In the genomic region with DNA sequence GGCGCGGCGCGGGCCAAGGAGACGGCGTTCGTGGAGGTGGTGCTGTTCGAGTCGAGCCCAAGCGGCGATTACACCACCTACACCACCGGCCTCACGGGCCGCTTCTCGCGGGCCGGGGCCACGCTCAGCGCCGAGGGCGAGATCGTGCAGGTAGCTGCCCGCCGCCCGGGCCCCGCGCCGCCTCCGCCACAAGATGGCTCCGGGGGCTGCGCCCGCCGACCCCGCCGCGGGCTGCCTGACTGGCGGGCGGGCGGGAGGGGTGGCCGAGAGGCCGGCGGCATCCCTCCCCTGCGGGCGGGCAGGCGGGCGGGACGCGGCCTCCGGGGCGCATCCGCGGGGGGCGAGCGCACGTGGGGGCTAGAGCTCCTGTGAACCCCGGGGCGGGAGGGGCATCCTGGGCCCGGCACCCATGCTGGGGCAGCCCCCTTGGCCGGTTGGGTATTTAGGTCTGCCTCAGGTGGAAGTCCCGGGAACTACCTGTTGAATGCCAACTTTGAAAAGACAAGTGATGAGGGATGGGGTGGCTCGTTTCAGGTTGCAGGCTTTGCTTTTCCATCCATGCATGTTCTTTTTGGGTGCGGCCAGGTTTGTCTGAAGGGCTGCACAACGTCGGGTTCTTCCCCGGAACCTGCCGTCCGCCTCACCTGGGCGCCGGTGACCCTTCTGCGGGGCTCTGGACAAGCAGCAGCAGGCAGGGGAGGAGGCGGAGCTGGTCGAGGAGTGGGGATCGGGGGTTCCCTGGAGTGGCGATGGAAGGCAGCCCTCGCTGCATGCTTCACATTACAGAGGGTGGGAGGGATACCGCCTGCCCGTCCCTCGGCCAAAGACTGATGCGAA, we compare ENCODE assay signal across 7 cellular contexts. TPM values are rescaled to one million over a fixed set of nuclear protein-coding genes. Genes with fewer than 3 reads are reported as not detected.
A peak's percentile ranks its signal among the peaks of the same experiment; 100 is the strongest.
DNase-seq lines count a peak whose midpoint lies in the region; ATAC-seq, FAIRE-seq and TF ChIP-seq lines count a peak whose summit lies in the region.

No MANE protein-coding gene starts in this region.

- peak overlapping the region; percentile 80 for H3K4me2 ChIP-seq in neural cell (ENCODE audit: low read length)

- H3K9ac ChIP-seq in neural cell (ENCODE audit: low read length): peak overlapping the region; percentile 47

- H3K36me3 ChIP-seq in esophagus squamous epithelium: no peaks in the 10 kb centered on the region
- no peaks in the 10 kb centered on the region for H3K36me3 ChIP-seq in neural cell (ENCODE audit: insufficient read depth, low read length)

- TF ChIP-seq EP300 in neural cell (conservative IDR thresholded peaks at IDR 0.05; ENCODE audit: poor library complexity, severe bottlenecking): no peak

- H3K27ac ChIP-seq in esophagus squamous epithelium (peak overlapping the region; percentile 60 to 91 (median 85)), neural cell (ENCODE audit: low read length) (no peak overlapping the region)

- H4K20me1 ChIP-seq in neural cell (ENCODE audit: insufficient read depth): peaks cover 3% of the 10 kb centered on the region

- H3K9me2 ChIP-seq in neural cell (ENCODE audit: insufficient read depth, low read length): no peaks in the 10 kb centered on the region

- 15% methylated on average over 16 of the region's 79 CpGs; no CpG with 5 or more reads in 1 of the 2 donors for WGBS in esophagus squamous epithelium, 2 donors

- TF ChIP-seq CTCF in esophagus squamous epithelium (IDR thresholded peaks at IDR 0.05) (peak in 2 of 6 experiments; percentile 13 to 27), neural cell (IDR thresholded peaks at IDR 0.05; ENCODE audit: poor library complexity, severe bottlenecking) (no peak)

- no peak for TF ChIP-seq POLR2A in esophagus squamous epithelium (IDR thresholded peaks at IDR 0.05)

- H3K27me3 ChIP-seq in esophagus squamous epithelium: no peaks in the 10 kb centered on the region
- H3K27me3 ChIP-seq in neural cell (ENCODE audit: insufficient read depth, low read depth, low read length): no peaks in the 10 kb centered on the region

- H3K79me2 ChIP-seq in neural cell (replicated peaks; ENCODE audit: insufficient read depth, low read length): peaks cover 15% of the 10 kb centered on the region

- peak; percentile 26 for DNase-seq in GM19239 (ENCODE audit: insufficient read length, low spot score)
- DNase-seq in M059J (ENCODE audit: low read depth): peak; percentile 29
- peak; percentile 18 for DNase-seq in activated T-cell treated with anti-CD3 and anti-CD28 coated beads for 48 hours (ENCODE audit: low read depth)
- DNase-seq in esophagus squamous epithelium (lab: John Stamatoyannopoulos, UW): no peak

- peaks cover 14 to 54% (median 23%) of the 10 kb centered on the region in 3 donors for H3K4me1 ChIP-seq in esophagus squamous epithelium

- no peak for FAIRE-seq in GM19239 (lab: Jason Lieb, UNC)

- intact Hi-C loops in esophagus squamous epithelium (cut with DNase I): no loop called here

- no peaks in the 10 kb centered on the region for H3K9me3 ChIP-seq in esophagus squamous epithelium
- no peaks in the 10 kb centered on the region for H3K9me3 ChIP-seq in neural cell (ENCODE audit: low read length)

- peak overlapping the region; percentile 51 to 80 (median 68) for H3K4me3 ChIP-seq in esophagus squamous epithelium
- H3K4me3 ChIP-seq in neural cell (ENCODE audit: low read length): peak overlapping the region; percentile 77

- no peak for ATAC-seq in GM19351 (IDR thresholded peaks at IDR 0.05; ENCODE audit: unreplicated experiment)
- no peak for ATAC-seq in GM21717 (IDR thresholded peaks at IDR 0.05; ENCODE audit: unreplicated experiment)

- no peak for TF ChIP-seq RAD21 in neural cell (conservative IDR thresholded peaks at IDR 0.05)

- no peaks in the 10 kb centered on the region for H3F3A ChIP-seq in neural cell (ENCODE audit: insufficient read depth, low read length, poor library complexity, severe bottlenecking)

- H2AFZ ChIP-seq in neural cell (ENCODE audit: low read depth, low read length): no peak overlapping the region

TF ChIP-seq in neural cell, 6 proteins besides CTCF, POLR2A, EP300 and RAD21:
- TF ChIP-seq MXI1 (conservative IDR thresholded peaks at IDR 0.05; ENCODE audit: poor library complexity, severe bottlenecking): peak; percentile 12
- TF ChIP-seq EZH2 (IDR thresholded peaks at IDR 0.05; ENCODE audit: borderline replicate concordance, insufficient read depth, low read length, poor library complexity, severe bottlenecking): no peak
- TF ChIP-seq TAF1 (IDR thresholded peaks at IDR 0.05; ENCODE audit: low read depth): no peak

RNA-seq across cellular contexts. Expression of gene ZNRF3, which starts 0.8 kb away (rescaled TPM):
- total RNA-seq in M059J (2014; rRNA removed; shearing (Covaris generic)): 2.5 and 5.1 TPM in 2 replicates
- 10 to 100 TPM in 1 of 4 donors, 1 to 10 TPM in 3; 6.6 to 10.9 (median 7.2) TPM for total RNA-seq in esophagus squamous epithelium
- 2.6 and 2.9 TPM in 2 replicates for polyA plus RNA-seq in neural cell
- polyA minus RNA-seq in neural cell: 7.3 TPM in 2 replicates
